26 cellular contexts compared by ENCODE assay signal in genomic region chr4:179582164-179582563, GRCh38.
"Had no signal": no experiment of that assay in that cellular context is flagged by ENCODE, and none has a peak within 500 bp of the region (broad histone marks: within the 10 kb centered on the region; RNA-seq: fewer than 3 reads in every experiment).

No MANE protein-coding gene starts in this region.

- H3K4me1 ChIP-seq: SJSA1 had no signal

- H3K27ac ChIP-seq: KMS-11, SJSA1, SK-N-MC had no signal

- H3K36me3 Mint-ChIP-seq: IgD-negative memory B cell had no signal

- H3K9me3 ChIP-seq: MG63, SJSA1 had no signal

- H3K27me3 ChIP-seq: MG63, SJSA1 had no signal

- H3K36me3 ChIP-seq: MG63, SJSA1 had no signal

- H3K4me1 Mint-ChIP-seq: IgD-negative memory B cell had no signal

- H3K4me3 ChIP-seq: K562, MG63, SJSA1, SK-N-MC had no signal

- DNase-seq: Kasumi-1, MG63, NCI-H1092, NCI-H1105 treated with DMSO at 0.1 percent for 48 hours, NCI-H1417 treated with DMSO at 0.1 percent for 48 hours, NCI-H146, NCI-H1694 treated with DMSO at 0.1 percent for 48 hours, NCI-H1930, NCI-H2081, NCI-H2107, NCI-H2171, NCI-H226, NCI-H446, NCI-H510A, NCI-H524 treated with DMSO at 0.1 percent for 48 hours, NCI-H69, NCI-H774, Right ventricle myocardium superior, RPMI8226, SIG-M5 had no signal

- ATAC-seq: HepG2, K562 had no signal

- H3K4me3 Mint-ChIP-seq: IgD-negative memory B cell had no signal

- H3K27me3 Mint-ChIP-seq: IgD-negative memory B cell had no signal

- H3K9ac ChIP-seq: KMS-11 had no signal

- H3K27ac Mint-ChIP-seq: IgD-negative memory B cell had no signal
